Comparison of ENCODE assay signal across 9 cellular contexts in genomic region chr5:124057161-124057814, GRCh38.
A peak's percentile ranks its signal among the peaks of the same experiment; 100 is the strongest.
DNase-seq lines count a peak whose midpoint lies in the region; ATAC-seq and TF ChIP-seq lines count a peak whose summit lies in the region.
"Had no signal": no experiment of that assay in that cellular context is flagged by ENCODE, and none has a peak within 500 bp of the region (broad histone marks: within the 10 kb centered on the region; RNA-seq: fewer than 3 reads in every experiment).

No MANE protein-coding gene starts in this region.

- H3K27me3 Mint-ChIP-seq in stimulated activated memory B cell treated with anti-CD40 and anti-IgM and Interleukin-4, amounts not matched to agents 10 μg/mL and 1 μg/mL and 100 μg/mL, for 72 hours = no peaks in the 10 kb centered on the region
- no peaks in the 10 kb centered on the region for H3K27me3 Mint-ChIP-seq in glutamatergic neuron (ENCODE audit: unreplicated experiment)

- ATAC-seq in GM21390 (IDR thresholded peaks at IDR 0.05; ENCODE audit: unreplicated experiment) = peak; percentile 36
- peak; percentile 90 for ATAC-seq in stimulated activated memory B cell treated with anti-CD40 and anti-IgM and Interleukin-4, amounts not matched to agents 10 μg/mL and 1 μg/mL and 100 μg/mL, for 72 hours

- DNase-seq in Caki2 (ENCODE audit: low read depth) (peak; percentile 17), HT-29 (ENCODE audit: low spot score) (peak; percentile 89), NOMO-1 treated with DMSO at 0.1 percent for 48 hours (lab: John Stamatoyannopoulos, UW; ENCODE audit: unreplicated experiment) (peak; percentile 98), epithelial cell of esophagus (ENCODE audit: low read depth) (peak; percentile 54), glutamatergic neuron (no peak)
- no peak for DNase-seq in activated CD4-positive, alpha-beta T cell treated with anti-CD3 and anti-CD28 coated beads for 1 hour
- DNase-seq: natural killer cell had no signal

- H3K4me3 ChIP-seq in epithelial cell of esophagus (ENCODE audit: low read length) = no peak overlapping the region

- peak overlapping the region; percentile 56 for H3K27ac Mint-ChIP-seq in stimulated activated memory B cell treated with anti-CD40 and anti-IgM and Interleukin-4, amounts not matched to agents 10 μg/mL and 1 μg/mL and 100 μg/mL, for 72 hours
- no peak overlapping the region for H3K27ac Mint-ChIP-seq in glutamatergic neuron (ENCODE audit: unreplicated experiment)
- H3K27ac Mint-ChIP-seq: natural killer cell had no signal

- H3K9me3 Mint-ChIP-seq in stimulated activated memory B cell treated with anti-CD40 and anti-IgM and Interleukin-4, amounts not matched to agents 10 μg/mL and 1 μg/mL and 100 μg/mL, for 72 hours = no peaks in the 10 kb centered on the region
- no peaks in the 10 kb centered on the region for H3K9me3 Mint-ChIP-seq in glutamatergic neuron (ENCODE audit: unreplicated experiment)

- no peak for TF ChIP-seq CTCF in epithelial cell of esophagus (IDR thresholded peaks at IDR 0.05; ENCODE audit: insufficient read depth, low read depth, low read length, missing control alignments)
- TF ChIP-seq CTCF in glutamatergic neuron (IDR thresholded peaks at IDR 0.05; ENCODE audit: partially characterized antibody, unreplicated experiment) = no peak

- in situ Hi-C loops in Caki2 (cut with HindIII; ENCODE audit: low pct_unique_long_range_greater_than_20kb, low sequenced_read_pairs) = no loop called here

- H3K4me1 Mint-ChIP-seq in stimulated activated memory B cell treated with anti-CD40 and anti-IgM and Interleukin-4, amounts not matched to agents 10 μg/mL and 1 μg/mL and 100 μg/mL, for 72 hours = peaks cover 44% of the 10 kb centered on the region
- peaks cover 2% of the 10 kb centered on the region for H3K4me1 Mint-ChIP-seq in glutamatergic neuron (ENCODE audit: low read depth, unreplicated experiment)
- H3K4me1 Mint-ChIP-seq: natural killer cell had no signal

- H3K4me3 Mint-ChIP-seq in stimulated activated memory B cell treated with anti-CD40 and anti-IgM and Interleukin-4, amounts not matched to agents 10 μg/mL and 1 μg/mL and 100 μg/mL, for 72 hours = peak overlapping the region; percentile 74
- H3K4me3 Mint-ChIP-seq in glutamatergic neuron (ENCODE audit: unreplicated experiment) = no peak overlapping the region
- H3K4me3 Mint-ChIP-seq: natural killer cell had no signal

- no peaks in the 10 kb centered on the region for H3K36me3 Mint-ChIP-seq in stimulated activated memory B cell treated with anti-CD40 and anti-IgM and Interleukin-4, amounts not matched to agents 10 μg/mL and 1 μg/mL and 100 μg/mL, for 72 hours
- H3K36me3 Mint-ChIP-seq in glutamatergic neuron (ENCODE audit: unreplicated experiment) = no peaks in the 10 kb centered on the region
- H3K36me3 Mint-ChIP-seq: natural killer cell had no signal

Comparison
In these comparisons a context has a peak if more than half of its experiments do, and no peak if none do; other contexts are left out.
1. DNase-seq: peak in Caki2 (single experiment), HT-29 (single experiment), NOMO-1 treated with DMSO at 0.1 percent for 48 hours (single experiment) and epithelial cell of esophagus (single experiment); none in activated CD4-positive, alpha-beta T cell treated with anti-CD3 and anti-CD28 coated beads for 1 hour (single experiment) and glutamatergic neuron (single experiment).